19 cellular contexts compared by ENCODE assay signal in the genomic region with DNA sequence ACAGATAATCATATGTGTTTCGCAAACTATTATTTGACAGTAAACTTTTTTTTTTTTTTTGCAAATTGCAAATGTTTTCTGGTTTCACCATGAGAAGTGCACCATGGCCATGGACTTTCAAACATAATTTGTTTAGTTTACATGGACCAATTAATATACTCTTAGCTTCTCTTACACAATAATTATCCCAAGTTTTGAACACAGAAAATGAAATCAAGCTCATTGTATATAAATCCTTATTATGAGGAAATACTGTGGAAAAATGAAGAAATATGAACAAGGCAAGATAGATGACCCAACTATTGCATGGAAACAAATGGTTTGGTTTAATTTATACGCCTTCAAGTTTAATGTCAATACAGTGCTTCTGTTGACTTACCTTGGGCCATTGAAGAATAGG. TPM values are rescaled to one million over a fixed set of nuclear protein-coding genes. Genes with fewer than 3 reads are reported as not detected.
"Had no signal": no experiment of that assay in that cellular context is flagged by ENCODE, and none has a peak within 500 bp of the region (broad histone marks: within the 10 kb centered on the region; RNA-seq: fewer than 3 reads in every experiment).

No MANE protein-coding gene starts in this region.

- H3K9me3 ChIP-seq: right lobe of liver, testis had no signal

- DNase-seq: activated CD4-positive, alpha-beta T cell treated with anti-CD3 and anti-CD28 coated beads, Interleukin-2, amount 50 U/mL, for 1 hour; activated CD8-positive, alpha-beta memory T cell treated with anti-CD3 and anti-CD28 coated beads, Interleukin-2, amount 50 U/mL, for 4 hours; activated effector memory CD4-positive, alpha-beta T cell treated with Interleukin-2 at 50 U/mL for 16 hours; activated naive CD4-positive, alpha-beta T cell treated with anti-CD3 and anti-CD28 coated beads, Interleukin-2, amount 10 ng/mL, durations not matched to agents 7 days and 5 days; activated naive CD8-positive, alpha-beta T cell treated with anti-CD3 and anti-CD28 coated beads, Interleukin-2, amount 50 U/mL, for 24 hours; activated T-cell treated with anti-CD3 and anti-CD28 coated beads, Interleukin-2, amount 50 U/mL, for 4 hours; aorta; erythroblast; mesendoderm; naive thymus-derived CD4-positive, alpha-beta T cell; right lobe of liver; stimulated activated CD4-positive, alpha-beta T cell treated with anti-CD3 and anti-CD28 coated beads, Interleukin-4, amount 100 ng/mL, for 4 hours; testis had no signal

- H3K79me2 ChIP-seq: hepatocyte had no signal

- H2AFZ ChIP-seq: hepatocyte, neural progenitor cell had no signal

- H3K9ac ChIP-seq: neural progenitor cell had no signal

- FAIRE-seq: endometrium had no signal

- H3K4me3 ChIP-seq: coronary artery, hepatocyte, neural progenitor cell, right lobe of liver, testis had no signal

- H3K4me2 ChIP-seq: hepatocyte, neural progenitor cell had no signal

- ATAC-seq: activated CD4-positive, CD25-positive, alpha-beta regulatory T cell treated with anti-CD3 and anti-CD28 coated beads, Interleukin-2, amount 50 U/mL, for 24 hours; activated naive CD8-positive, alpha-beta T cell treated with anti-CD3 and anti-CD28 coated beads, Interleukin-2, amount 50 U/mL, for 24 hours; activated T-cell treated with anti-CD3 and anti-CD28 coated beads, Interleukin-2, amount 50 U/mL, for 4 hours; naive thymus-derived CD4-positive, alpha-beta T cell; right lobe of liver; stimulated activated memory B cell treated with anti-CD40 and anti-IgM and Interleukin-4, amounts not matched to agents 10 μg/mL and 1 μg/mL and 100 μg/mL, for 72 hours had no signal

- H3K36me3 ChIP-seq: neural progenitor cell, right lobe of liver had no signal

- H3K27ac ChIP-seq: coronary artery, hepatocyte, neural progenitor cell, right lobe of liver, testis had no signal

RNA-seq across cellular contexts. Expression of gene FGF5, which starts 3.9 kb away (rescaled TPM):
- total RNA-seq: activated T-cell treated with anti-CD3 and anti-CD28 coated beads, Interleukin-2, amount 50 U/mL, for 4 hours; hepatocyte; right lobe of liver; testis had no signal
- polyA plus RNA-seq: aorta; naive thymus-derived CD4-positive, alpha-beta T cell had no signal
